In genomic region chr17:64634217-64634616, GRCh38 we compare ENCODE assay signal across 20 cellular contexts. TPM values are rescaled to one million over a fixed set of nuclear protein-coding genes. Genes with fewer than 3 reads are reported as not detected.
DNase-seq lines count a peak whose midpoint lies in the region; ATAC-seq, FAIRE-seq and TF ChIP-seq lines count a peak whose summit lies in the region.
"Had no signal": no experiment of that assay in that cellular context is flagged by ENCODE, and none has a peak within 500 bp of the region (broad histone marks: within the 10 kb centered on the region; RNA-seq: fewer than 3 reads in every experiment).

No MANE protein-coding gene starts in this region.

- peak overlapping the region; percentile 39 for H3K27ac Mint-ChIP-seq in T-helper 2 cell treated with Interferon-gamma antibody and Interleukin-4, amounts not matched to agents 5 μg/mL and 100 μg/mL, for 36 hours

- BruUV-seq in mammary epithelial cell (replicated peaks; lab: Mats Ljungman, UMichigan), result TSS peak; percentile 7
- BruUV-seq in A673 (replicated peaks; lab: Mats Ljungman, UMichigan), result no TSS peak

- peaks cover 10% of the 10 kb centered on the region for H3K4me1 ChIP-seq in mammary epithelial cell (ENCODE audit: insufficient read depth, low read length)
- no peaks in the 10 kb centered on the region for H3K4me1 ChIP-seq in breast epithelium
- peaks cover 29% of the 10 kb centered on the region for H3K4me1 ChIP-seq in keratinocyte (ENCODE audit: control insufficient read depth, extremely low read depth, insufficient read depth, low read length)
- peaks cover 10% of the 10 kb centered on the region for H3K4me1 ChIP-seq in psoas muscle
- H3K4me1 ChIP-seq in A673 (ENCODE audit: insufficient read depth, low read length, poor library complexity, severe bottlenecking), result peaks cover 11% of the 10 kb centered on the region

- H2AFZ ChIP-seq in mammary epithelial cell (ENCODE audit: low read depth, low read length), result no peak overlapping the region
- no peak overlapping the region for H2AFZ ChIP-seq in keratinocyte (ENCODE audit: control insufficient read depth, low read length)

- H3K4me3 ChIP-seq in mammary epithelial cell (replicated peaks in 1 of 3; ENCODE audit: insufficient read depth in 1 of 3, low read depth in 2 of 3, low read length in 3 of 3) (no peak overlapping the region), breast epithelium (no peak overlapping the region), keratinocyte (ENCODE audit: control insufficient read depth in 2 of 3, extremely low read depth in 1 of 3, insufficient read depth in 2 of 3, low read depth in 1 of 3, low read length in 3 of 3) (no peak overlapping the region), psoas muscle (no peak overlapping the region), A673 (ENCODE audit: low read depth, low read length, poor library complexity, severe bottlenecking) (no peak overlapping the region)
- H3K4me3 ChIP-seq: dorsolateral prefrontal cortex, gastroesophageal sphincter, K562, left ventricle myocardium inferior, thyroid gland had no signal

- CTCF ChIA-PET in mammary epithelial cell (lab: Charles Lee; ENCODE audit: low non-redundant PET) (no interaction called here), A673 (lab: Charles Lee) (no interaction called here)

- 100% methylated on average over 1 of the region's 1 CpG for WGBS in mammary epithelial cell (ENCODE audit: low coverage, missing lambda C conversion rate)
- 92 to 100% (median 98%) methylated on average over 1 of the region's 1 CpG for WGBS in psoas muscle, 3 donors

- intact Hi-C loops in mammary epithelial cell (cut with micrococcal nuclease), result no loop called here
- intact Hi-C loops in breast epithelium (cut with DNase I; ENCODE audit: low total_unique reads), result no loop called here
- intact Hi-C loops in psoas muscle (cut with DNase I), result no loop called here
- intact Hi-C loops in A673 (cut with micrococcal nuclease; ENCODE audit: unreplicated experiment), result no loop called here

- no peak for FAIRE-seq in keratinocyte (lab: Jason Lieb, UNC)
- FAIRE-seq: K562, TTC549 had no signal

- in situ Hi-C loops in mammary epithelial cell (cut with MboI; ENCODE audit: low sequenced_read_pairs in 2 of 2), result no loop called here

- POLR2A ChIA-PET in A673 (lab: Charles Lee; ENCODE audit: low non-redundant PET), result no interaction called here

- H3K36me3 Mint-ChIP-seq in T-helper 2 cell treated with Interferon-gamma antibody and Interleukin-4, amounts not matched to agents 5 μg/mL and 100 μg/mL, for 36 hours (ENCODE audit: low read depth), result peaks cover 18% of the 10 kb centered on the region

- no peak for TF ChIP-seq POLR2A in breast epithelium (IDR thresholded peaks at IDR 0.05)

- DNase-seq in mammary epithelial cell, result no peak
- DNase-seq in breast epithelium (ENCODE audit: low spot score in 2 of 2), result no peak
- DNase-seq in T-helper 2 cell treated with Interferon-gamma antibody and Interleukin-4, amounts not matched to agents 5 μg/mL and 100 μg/mL, for 36 hours (ENCODE audit: low spot score), result peak; percentile 16
- no peak for DNase-seq in keratinocyte (ENCODE audit: low read depth, low spot score)
- no peak for DNase-seq in NCI-H524 treated with DMSO at 0.1 percent for 48 hours (lab: John Stamatoyannopoulos, UW)
- no peak for DNase-seq in NCI-H526 treated with DMSO at 0.1 percent for 48 hours (lab: John Stamatoyannopoulos, UW)
- no peak for DNase-seq in psoas muscle
- no peak for DNase-seq in A673 (ENCODE audit: low spot score)
- DNase-seq: activated CD4-positive, alpha-beta T cell treated with anti-CD3 and anti-CD28 coated beads, Interleukin-2, amount 50 U/mL, for 48 hours; activated gamma-delta T cell treated with Interleukin-2 at 50 U/mL for 16 hours; dorsolateral prefrontal cortex; erythroblast; left ventricle myocardium inferior; NCI-H1092; posterior cingulate gyrus; thyroid gland had no signal

- peaks cover 29% of the 10 kb centered on the region for H3K4me1 Mint-ChIP-seq in T-helper 2 cell treated with Interferon-gamma antibody and Interleukin-4, amounts not matched to agents 5 μg/mL and 100 μg/mL, for 36 hours (ENCODE audit: low read depth)

- H3K9me3 ChIP-seq in mammary epithelial cell (replicated peaks; ENCODE audit: insufficient read depth, low read length) (no peaks in the 10 kb centered on the region), breast epithelium (no peaks in the 10 kb centered on the region), keratinocyte (ENCODE audit: control insufficient read depth, low read depth, low read length) (no peaks in the 10 kb centered on the region), psoas muscle (no peaks in the 10 kb centered on the region), A673 (ENCODE audit: low read depth, low read length, poor library complexity, severe bottlenecking) (no peaks in the 10 kb centered on the region)
- H3K9me3 ChIP-seq: gastroesophageal sphincter, left ventricle myocardium inferior, thyroid gland had no signal

- H3K4me3 Mint-ChIP-seq in T-helper 2 cell treated with Interferon-gamma antibody and Interleukin-4, amounts not matched to agents 5 μg/mL and 100 μg/mL, for 36 hours, result no peak overlapping the region

- no peak overlapping the region for H3K9ac ChIP-seq in mammary epithelial cell (ENCODE audit: insufficient read depth, low read length)
- H3K9ac ChIP-seq in keratinocyte (ENCODE audit: control insufficient read depth, extremely low read depth, insufficient read depth, low read length), result no peak overlapping the region

- H3K27ac ChIP-seq in mammary epithelial cell (ENCODE audit: insufficient read depth, low read depth, low read length) (no peak overlapping the region), breast epithelium (no peak overlapping the region), keratinocyte (ENCODE audit: control insufficient read depth, insufficient read depth, low read length) (peak overlapping the region; percentile 10), psoas muscle (no peak overlapping the region), A673 (ENCODE audit: low read depth, low read length, poor library complexity, severe bottlenecking) (no peak overlapping the region)
- H3K27ac ChIP-seq: dorsolateral prefrontal cortex, gastroesophageal sphincter, HL-60, left ventricle myocardium inferior, thyroid gland had no signal

- dilution Hi-C loops in mammary epithelial cell (cut with HindIII; ENCODE audit: low sequenced_read_pairs) (no loop called here), keratinocyte (cut with MboI; ENCODE audit: extremely low pct_ligation_motif_present, low sequenced_read_pairs) (no loop called here)

- peaks cover 99% of the 10 kb centered on the region for H3K79me2 ChIP-seq in mammary epithelial cell (ENCODE audit: insufficient read depth, low read length)
- peaks cover 100% of the 10 kb centered on the region for H3K79me2 ChIP-seq in keratinocyte (ENCODE audit: control insufficient read depth, insufficient read depth, low read length)

- no peaks in the 10 kb centered on the region for H3K9me3 Mint-ChIP-seq in T-helper 2 cell treated with Interferon-gamma antibody and Interleukin-4, amounts not matched to agents 5 μg/mL and 100 μg/mL, for 36 hours

- H3K27me3 Mint-ChIP-seq in T-helper 2 cell treated with Interferon-gamma antibody and Interleukin-4, amounts not matched to agents 5 μg/mL and 100 μg/mL, for 36 hours (ENCODE audit: low read depth), result no peaks in the 10 kb centered on the region

- H3K36me3 ChIP-seq in mammary epithelial cell (ENCODE audit: insufficient read depth, low read length) (peaks cover 8% of the 10 kb centered on the region), breast epithelium (no peaks in the 10 kb centered on the region), keratinocyte (ENCODE audit: control insufficient read depth in 2 of 2, extremely low read depth in 1 of 2, insufficient read depth in 2 of 2, low read length in 2 of 2) (peaks cover 1 to 19% of the 10 kb centered on the region in 2 experiments), psoas muscle (ENCODE audit: insufficient read depth in 1 of 2, low read depth in 1 of 2) (peaks cover 0 to 2% of the 10 kb centered on the region in 2 donors), A673 (ENCODE audit: insufficient read depth, low read length, poor library complexity, severe bottlenecking) (no peaks in the 10 kb centered on the region)
- H3K36me3 ChIP-seq: gastroesophageal sphincter, left ventricle myocardium inferior, thyroid gland had no signal

- no peak for ATAC-seq in psoas muscle
- ATAC-seq: gastroesophageal sphincter, K562 had no signal

- TF ChIP-seq CTCF in mammary epithelial cell (conservative IDR thresholded peaks at IDR 0.05 in 1 of 2, IDR thresholded peaks at IDR 0.05 in 1 of 2; ENCODE audit: extremely low read depth in 1 of 2, insufficient read depth in 1 of 2, low read depth in 1 of 2, low read length in 2 of 2) (no peak), breast epithelium (IDR thresholded peaks at IDR 0.05) (no peak), keratinocyte (optimal IDR thresholded peaks at IDR 0.05 in 1 of 3, IDR thresholded peaks at IDR 0.05 in 1 of 3, conservative IDR thresholded peaks at IDR 0.05 in 1 of 3; ENCODE audit: extremely low read depth in 1 of 3, insufficient read depth in 2 of 3, low read length in 3 of 3) (no peak), psoas muscle (IDR thresholded peaks at IDR 0.05) (no peak), A673 (conservative IDR thresholded peaks at IDR 0.05; ENCODE audit: low read depth, low read length) (no peak)

- H4K20me1 ChIP-seq in mammary epithelial cell (ENCODE audit: insufficient read depth, low read length), result peaks cover 18% of the 10 kb centered on the region
- peaks cover 81% of the 10 kb centered on the region for H4K20me1 ChIP-seq in keratinocyte (ENCODE audit: control insufficient read depth, extremely low read depth, insufficient read depth, low read length)

- H3K4me2 ChIP-seq in mammary epithelial cell (ENCODE audit: insufficient read depth, low read depth, low read length), result no peak overlapping the region
- H3K4me2 ChIP-seq in keratinocyte (ENCODE audit: control insufficient read depth, extremely low read depth, insufficient read depth, low read depth, low read length), result no peak overlapping the region

- no peaks in the 10 kb centered on the region for H3K27me3 ChIP-seq in mammary epithelial cell (ENCODE audit: insufficient read depth, low read length)
- no peaks in the 10 kb centered on the region for H3K27me3 ChIP-seq in breast epithelium
- no peaks in the 10 kb centered on the region for H3K27me3 ChIP-seq in keratinocyte (ENCODE audit: control insufficient read depth, extremely low read depth, insufficient read depth, low read length)
- no peaks in the 10 kb centered on the region for H3K27me3 ChIP-seq in psoas muscle (ENCODE audit: insufficient read depth in 3 of 3, low read length in 2 of 3)
- H3K27me3 ChIP-seq in A673 (replicated peaks; ENCODE audit: insufficient read depth, low read depth, low read length, poor library complexity), result no peaks in the 10 kb centered on the region
- H3K27me3 ChIP-seq: dorsolateral prefrontal cortex, gastroesophageal sphincter, thyroid gland had no signal

- peaks cover 2% of the 10 kb centered on the region for H3K9me1 ChIP-seq in keratinocyte (ENCODE audit: control insufficient read depth, extremely low read depth, insufficient read depth, low read length)

RNA-seq across cellular contexts. Expression of gene SMURF2, which starts 27.9 kb away (rescaled TPM):
- total RNA-seq in mammary epithelial cell (10 to 100 TPM; 68.7 to 93.7 TPM), breast epithelium (10 to 100 TPM; 27.2 to 48.3 (median 28.6) TPM), psoas muscle (10 to 100 TPM in 2 of 4 donors, 1 to 10 TPM in 2; 8.3 to 12.0 (median 10.0) TPM), A673 (2021) (24.7 and 27.8 TPM in 2 replicates)
- polyA plus RNA-seq in mammary epithelial cell (33.2 TPM), keratinocyte (50.2 to 136 TPM (median 128 TPM) in 3 replicates), psoas muscle (1 to 10 TPM; 4.3 to 6.6 (median 5.6) TPM)
- polyA minus RNA-seq in mammary epithelial cell (86.5 TPM), keratinocyte (87.3 to 270 TPM (median 122 TPM) in 3 replicates)
- 23.7 TPM for polyA plus RNA-seq in keratinocyte (2011; ENCODE audit: low read depth)
- 56.4 and 91.8 TPM in 2 replicates for polyA plus RNA-seq in keratinocyte (2011; cell fraction: cytosol; rRNA removed)
- polyA plus RNA-seq in keratinocyte (2011; cell fraction: nucleus; rRNA removed), result 92.4 and 110 TPM in 2 replicates
- 15.5 and 140 TPM in 2 replicates for polyA plus RNA-seq in keratinocyte (2012; ENCODE audit: low replicate concordance)
- 76.4 TPM for polyA minus RNA-seq in keratinocyte (2011; cell fraction: cytosol; rRNA and poly(A)+ RNA removed)
- 75.9 and 171 TPM in 2 replicates for polyA minus RNA-seq in keratinocyte (2011; cell fraction: nucleus; rRNA and poly(A)+ RNA removed)
